ENCODE assay signal across 29 cellular contexts in genomic region chr11:26983645-26984044, GRCh38. TPM values are rescaled to one million over a fixed set of nuclear protein-coding genes. Genes with fewer than 3 reads are reported as not detected.
"Had no signal": no experiment of that assay in that cellular context is flagged by ENCODE, and none has a peak within 500 bp of the region (broad histone marks: within the 10 kb centered on the region; RNA-seq: fewer than 3 reads in every experiment).

No MANE protein-coding gene starts in this region.

- H3K4me3 ChIP-seq: coronary artery, dorsolateral prefrontal cortex, gastroesophageal sphincter, hepatocyte, spleen, testis had no signal

- H3K4me2 ChIP-seq: hepatocyte had no signal

- DNase-seq: activated CD4-positive, alpha-beta memory T cell treated with anti-CD3 and anti-CD28 coated beads, Interleukin-2, amount 10 ng/mL, durations not matched to agents 7 days and 5 days; activated CD4-positive, alpha-beta T cell treated with anti-CD3 and anti-CD28 coated beads for 1 hour; activated CD4-positive, alpha-beta T cell treated with anti-CD3 and anti-CD28 coated beads, Interleukin-2, amount 10 ng/mL, durations not matched to agents 7 days and 5 days; activated CD8-positive, alpha-beta memory T cell treated with anti-CD3 and anti-CD28 coated beads, Interleukin-2, amount 50 U/mL, for 48 hours; activated gamma-delta T cell treated with Interleukin-2 at 50 U/mL for 16 hours; activated naive CD4-positive, alpha-beta T cell treated with anti-CD3 and anti-CD28 coated beads, Interleukin-2, amount 50 U/mL, for 16 hours; activated T-cell treated with anti-CD3 and anti-CD28 coated beads, Interleukin-2, amount 50 U/mL, for 24 hours; amniotic stem cell; brain microvascular endothelial cell; dorsolateral prefrontal cortex; effector memory CD8-positive, alpha-beta T cell; left colon; mammary epithelial cell; naive thymus-derived CD8-positive, alpha-beta T cell; right cardiac atrium; spleen; stimulated activated naive CD4-positive, alpha-beta T cell treated with Interleukin-2 at 50 U/mL for 16 hours; T-helper 9 cell; testis; trophoblast cell had no signal

- H3K4me1 ChIP-seq: spleen, testis had no signal

- H3K27me3 ChIP-seq: brain microvascular endothelial cell, dorsolateral prefrontal cortex, gastroesophageal sphincter, hepatocyte, spleen, testis had no signal

- H2AFZ ChIP-seq: hepatocyte had no signal

- H3K27ac ChIP-seq: brain microvascular endothelial cell, coronary artery, dorsolateral prefrontal cortex, gastroesophageal sphincter, hepatocyte, spleen, testis had no signal

- H3K9me3 ChIP-seq: testis had no signal

- H3K36me3 ChIP-seq: brain microvascular endothelial cell, gastroesophageal sphincter, spleen had no signal

RNA-seq across cellular contexts. Expression of gene FIBIN, which starts 10.3 kb away (rescaled TPM):
- total RNA-seq: activated CD4-positive, alpha-beta memory T cell treated with anti-CD3 and anti-CD28 coated beads, Interleukin-2, amount 10 ng/mL, durations not matched to agents 7 days and 5 days; activated CD4-positive, alpha-beta T cell treated with anti-CD3 and anti-CD28 coated beads, Interleukin-2, amount 10 ng/mL, durations not matched to agents 7 days and 5 days; endothelial cell of umbilical vein; naive thymus-derived CD8-positive, alpha-beta T cell had no signal
- polyA plus RNA-seq: endothelial cell of umbilical vein; naive thymus-derived CD8-positive, alpha-beta T cell had no signal

RNA-seq across cellular contexts. Expression of gene BBOX1, which starts 57.0 kb away (rescaled TPM):
- total RNA-seq: activated CD4-positive, alpha-beta memory T cell treated with anti-CD3 and anti-CD28 coated beads, Interleukin-2, amount 10 ng/mL, durations not matched to agents 7 days and 5 days; activated CD4-positive, alpha-beta T cell treated with anti-CD3 and anti-CD28 coated beads, Interleukin-2, amount 10 ng/mL, durations not matched to agents 7 days and 5 days; cardiac septum; endothelial cell of umbilical vein; fibroblast of lung; fibroblast of villous mesenchyme; left colon; naive thymus-derived CD8-positive, alpha-beta T cell; neural crest cell; omental fat pad; right cardiac atrium; spleen had no signal
- polyA plus RNA-seq: endothelial cell of umbilical vein, fibroblast of lung, spleen had no signal
